19 cellular contexts compared by ENCODE assay signal in the genomic region with DNA sequence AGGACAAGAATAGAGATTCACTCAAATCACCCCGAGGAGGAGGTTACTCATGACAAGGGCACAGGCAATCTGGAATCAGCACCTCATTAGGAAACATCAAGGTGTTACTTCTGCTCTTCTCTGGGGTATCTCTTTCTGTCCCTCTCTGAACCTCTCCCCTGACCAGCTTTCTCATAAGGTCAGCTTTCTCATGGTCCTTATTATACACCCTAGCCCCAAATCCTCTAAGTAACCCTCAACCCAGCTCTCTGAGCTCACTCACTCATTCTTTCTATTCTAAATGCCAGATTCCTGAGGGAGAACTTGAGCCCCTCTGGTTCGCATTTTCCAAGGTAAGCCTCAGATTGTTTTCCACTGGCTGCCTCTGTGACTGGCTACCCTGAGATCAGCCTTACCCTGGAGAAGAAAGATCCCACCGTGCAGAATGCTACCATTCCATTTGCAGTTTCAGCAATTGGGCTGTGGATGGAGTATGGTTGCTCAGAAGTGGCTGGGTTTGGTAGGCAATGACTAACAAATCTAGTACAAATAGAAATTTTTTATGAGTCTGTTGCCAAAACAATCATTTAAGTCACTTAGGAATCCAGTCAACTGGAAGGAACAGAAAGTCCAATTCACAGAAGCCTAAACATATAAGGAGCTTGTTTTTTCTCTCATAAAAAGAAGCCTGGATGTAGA. TPM values are rescaled to one million over a fixed set of nuclear protein-coding genes. Genes with fewer than 3 reads are reported as not detected.
DNase-seq lines count a peak whose midpoint lies in the region; ATAC-seq, FAIRE-seq and TF ChIP-seq lines count a peak whose summit lies in the region.
"Had no signal": no experiment of that assay in that cellular context is flagged by ENCODE, and none has a peak within 500 bp of the region (broad histone marks: within the 10 kb centered on the region; RNA-seq: fewer than 3 reads in every experiment).

No MANE protein-coding gene starts in this region.

- H3K27me3 Mint-ChIP-seq in activated CD8-positive, alpha-beta T cell treated with anti-CD3 and anti-CD28 coated beads for 36 hours, result no peaks in the 10 kb centered on the region
- peaks cover 3% of the 10 kb centered on the region for H3K27me3 Mint-ChIP-seq in activated CD8-positive, alpha-beta T cell treated with anti-CD3 and anti-CD28 coated beads, Interleukin-2, amount 10 ng/mL, durations not matched to agents 7 days and 5 days (ENCODE audit: low read depth)
- no peaks in the 10 kb centered on the region for H3K27me3 Mint-ChIP-seq in activated naive CD8-positive, alpha-beta T cell treated with anti-CD3 and anti-CD28 coated beads, Interleukin-2, amount 50 U/mL, for 24 hours
- H3K27me3 Mint-ChIP-seq in stimulated activated naive CD8-positive, alpha-beta T cell treated with anti-CD3 and anti-CD28 coated beads, Interleukin-15, Interleukin-2, amounts not matched to agents 100 ng/mL and 50 ng/mL, for 24 hours, result no peaks in the 10 kb centered on the region

- H3K36me3 ChIP-seq in pancreas, result no peaks in the 10 kb centered on the region

- H3K4me1 Mint-ChIP-seq in activated CD8-positive, alpha-beta T cell treated with anti-CD3 and anti-CD28 coated beads for 36 hours (ENCODE audit: low read depth), result peaks cover 11% of the 10 kb centered on the region
- H3K4me1 Mint-ChIP-seq in activated CD8-positive, alpha-beta T cell treated with anti-CD3 and anti-CD28 coated beads, Interleukin-2, amount 10 ng/mL, durations not matched to agents 7 days and 5 days (ENCODE audit: low read depth), result peaks cover 9% of the 10 kb centered on the region
- H3K4me1 Mint-ChIP-seq in activated naive CD8-positive, alpha-beta T cell treated with anti-CD3 and anti-CD28 coated beads, Interleukin-2, amount 50 U/mL, for 24 hours, result peaks cover 18% of the 10 kb centered on the region
- H3K4me1 Mint-ChIP-seq in stimulated activated naive CD8-positive, alpha-beta T cell treated with anti-CD3 and anti-CD28 coated beads, Interleukin-15, Interleukin-2, amounts not matched to agents 100 ng/mL and 50 ng/mL, for 24 hours (ENCODE audit: low read depth), result peaks cover 17% of the 10 kb centered on the region

- POLR2A ChIA-PET in activated CD8-positive, alpha-beta T cell treated with anti-CD3 and anti-CD28 coated beads for 36 hours (lab: Charles Lee), result no interaction called here
- POLR2A ChIA-PET in activated CD8-positive, alpha-beta T cell treated with anti-CD3 and anti-CD28 coated beads, Interleukin-2, amount 10 ng/mL, durations not matched to agents 7 days and 5 days (lab: Charles Lee), result no interaction called here

- no peak overlapping the region for H3K4me3 Mint-ChIP-seq in activated CD8-positive, alpha-beta T cell treated with anti-CD3 and anti-CD28 coated beads for 36 hours
- H3K4me3 Mint-ChIP-seq in activated CD8-positive, alpha-beta T cell treated with anti-CD3 and anti-CD28 coated beads, Interleukin-2, amount 10 ng/mL, durations not matched to agents 7 days and 5 days, result no peak overlapping the region
- no peak overlapping the region for H3K4me3 Mint-ChIP-seq in activated naive CD8-positive, alpha-beta T cell treated with anti-CD3 and anti-CD28 coated beads, Interleukin-2, amount 50 U/mL, for 24 hours
- no peak overlapping the region for H3K4me3 Mint-ChIP-seq in stimulated activated naive CD8-positive, alpha-beta T cell treated with anti-CD3 and anti-CD28 coated beads, Interleukin-15, Interleukin-2, amounts not matched to agents 100 ng/mL and 50 ng/mL, for 24 hours
- H3K4me3 Mint-ChIP-seq: CD4-positive, CD25-positive, alpha-beta regulatory T cell; HFFc6 had no signal

- H3K9me3 Mint-ChIP-seq in activated CD8-positive, alpha-beta T cell treated with anti-CD3 and anti-CD28 coated beads for 36 hours, result no peaks in the 10 kb centered on the region
- H3K9me3 Mint-ChIP-seq in activated CD8-positive, alpha-beta T cell treated with anti-CD3 and anti-CD28 coated beads, Interleukin-2, amount 10 ng/mL, durations not matched to agents 7 days and 5 days (ENCODE audit: insufficient read depth), result peaks cover 5% of the 10 kb centered on the region
- H3K9me3 Mint-ChIP-seq in activated naive CD8-positive, alpha-beta T cell treated with anti-CD3 and anti-CD28 coated beads, Interleukin-2, amount 50 U/mL, for 24 hours, result peaks cover 4% of the 10 kb centered on the region
- H3K9me3 Mint-ChIP-seq in stimulated activated naive CD8-positive, alpha-beta T cell treated with anti-CD3 and anti-CD28 coated beads, Interleukin-15, Interleukin-2, amounts not matched to agents 100 ng/mL and 50 ng/mL, for 24 hours, result peaks cover 4% of the 10 kb centered on the region

- H3K27me3 ChIP-seq in pancreas, result no peaks in the 10 kb centered on the region

- H3K36me3 Mint-ChIP-seq in activated CD8-positive, alpha-beta T cell treated with anti-CD3 and anti-CD28 coated beads for 36 hours (ENCODE audit: low read depth), result no peaks in the 10 kb centered on the region
- H3K36me3 Mint-ChIP-seq in activated CD8-positive, alpha-beta T cell treated with anti-CD3 and anti-CD28 coated beads, Interleukin-2, amount 10 ng/mL, durations not matched to agents 7 days and 5 days (ENCODE audit: low read depth), result peaks cover 8% of the 10 kb centered on the region
- peaks cover 1% of the 10 kb centered on the region for H3K36me3 Mint-ChIP-seq in activated naive CD8-positive, alpha-beta T cell treated with anti-CD3 and anti-CD28 coated beads, Interleukin-2, amount 50 U/mL, for 24 hours (ENCODE audit: low read depth)
- no peaks in the 10 kb centered on the region for H3K36me3 Mint-ChIP-seq in stimulated activated naive CD8-positive, alpha-beta T cell treated with anti-CD3 and anti-CD28 coated beads, Interleukin-15, Interleukin-2, amounts not matched to agents 100 ng/mL and 50 ng/mL, for 24 hours (ENCODE audit: low read depth)

- ATAC-seq in activated CD8-positive, alpha-beta T cell treated with anti-CD3 and anti-CD28 coated beads for 36 hours, result peak; percentile 13
- no peak for ATAC-seq in activated CD8-positive, alpha-beta T cell treated with anti-CD3 and anti-CD28 coated beads, Interleukin-2, amount 10 ng/mL, durations not matched to agents 7 days and 5 days
- ATAC-seq in activated naive CD8-positive, alpha-beta T cell treated with anti-CD3 and anti-CD28 coated beads, Interleukin-2, amount 50 U/mL, for 24 hours, result peak; percentile 38
- ATAC-seq in pancreas (no peak), HG02970 (IDR thresholded peaks at IDR 0.05; ENCODE audit: low FRiP score, unreplicated experiment) (no peak)

- no peak overlapping the region for H3K27ac ChIP-seq in pancreas

- FAIRE-seq in pancreas (lab: Jason Lieb, UNC), result no peak

- DNase-seq in activated CD8-positive, alpha-beta T cell treated with anti-CD3 and anti-CD28 coated beads for 36 hours, result no peak
- DNase-seq in activated CD8-positive, alpha-beta T cell treated with anti-CD3 and anti-CD28 coated beads, Interleukin-2, amount 10 ng/mL, durations not matched to agents 7 days and 5 days, result no peak
- DNase-seq in Daoy (ENCODE audit: low read depth) (peak; percentile 33), pancreas (no peak), NCI-H774 (lab: John Stamatoyannopoulos, UW) (no peak)
- DNase-seq in activated naive CD8-positive, alpha-beta T cell treated with anti-CD3 and anti-CD28 coated beads, Interleukin-2, amount 50 U/mL, for 24 hours, result no peak
- DNase-seq: CD4-positive, CD25-positive, alpha-beta regulatory T cell; HFFc6; KG1; NCI-H1092; NCI-H1694; NCI-H446; NCI-H748 treated with DMSO at 0.1 percent for 48 hours; SHP77 treated with DMSO at 0.1 percent for 48 hours had no signal

- CTCF ChIA-PET in activated CD8-positive, alpha-beta T cell treated with anti-CD3 and anti-CD28 coated beads for 36 hours (lab: Charles Lee), result interaction anchor here (0.9 kb wide), 1 partner anchor 55 kb away, joined by 3 read pairs; no protein-coding TSS in a partner anchor
- CTCF ChIA-PET in activated CD8-positive, alpha-beta T cell treated with anti-CD3 and anti-CD28 coated beads, Interleukin-2, amount 10 ng/mL, durations not matched to agents 7 days and 5 days (lab: Charles Lee), result interaction anchor here (0.6 kb wide), 1 partner anchor 37 kb away, joined by 3 read pairs; no protein-coding TSS in a partner anchor

- no peak overlapping the region for H3K27ac Mint-ChIP-seq in activated CD8-positive, alpha-beta T cell treated with anti-CD3 and anti-CD28 coated beads for 36 hours
- H3K27ac Mint-ChIP-seq in activated CD8-positive, alpha-beta T cell treated with anti-CD3 and anti-CD28 coated beads, Interleukin-2, amount 10 ng/mL, durations not matched to agents 7 days and 5 days, result no peak overlapping the region
- peak overlapping the region; percentile 2 for H3K27ac Mint-ChIP-seq in activated naive CD8-positive, alpha-beta T cell treated with anti-CD3 and anti-CD28 coated beads, Interleukin-2, amount 50 U/mL, for 24 hours
- H3K27ac Mint-ChIP-seq in stimulated activated naive CD8-positive, alpha-beta T cell treated with anti-CD3 and anti-CD28 coated beads, Interleukin-15, Interleukin-2, amounts not matched to agents 100 ng/mL and 50 ng/mL, for 24 hours, result peak overlapping the region; percentile 16
- H3K27ac Mint-ChIP-seq: CD4-positive, CD25-positive, alpha-beta regulatory T cell; HFFc6 had no signal

- no peak overlapping the region for H3K4me3 ChIP-seq in pancreas

- intact Hi-C loops in activated CD8-positive, alpha-beta T cell treated with anti-CD3 and anti-CD28 coated beads for 36 hours (cut with micrococcal nuclease), result no loop called here
- intact Hi-C loops in pancreas (cut with DNase I), result no loop called here

- WGBS in pancreas, 2 donors, result 48 to 71% methylated on average over 3 of the region's 3 CpGs

- H3K9me3 ChIP-seq in pancreas, result no peaks in the 10 kb centered on the region

- TF ChIP-seq CTCF in activated CD8-positive, alpha-beta T cell treated with anti-CD3 and anti-CD28 coated beads for 36 hours (IDR thresholded peaks at IDR 0.05), result no peak
- TF ChIP-seq CTCF in pancreas (IDR thresholded peaks at IDR 0.05), result no peak

- H3K4me1 ChIP-seq in pancreas, result no peaks in the 10 kb centered on the region

RNA-seq across cellular contexts. Expression of a gene that starts 9.0 kb away (rescaled TPM):
- 1 to 10 TPM in 1 of 2 experiments, under 1 TPM in 1; 0.83 to 1.2 TPM for total RNA-seq in activated CD8-positive, alpha-beta T cell treated with anti-CD3 and anti-CD28 coated beads for 36 hours
- total RNA-seq in activated CD8-positive, alpha-beta T cell treated with anti-CD3 and anti-CD28 coated beads, Interleukin-2, amount 10 ng/mL, durations not matched to agents 7 days and 5 days, result 1 to 10 TPM; 2.7 to 4.0 TPM
- not detected in 2 replicates for total RNA-seq in Daoy (2014; rRNA removed; shearing (Covaris generic))
- total RNA-seq in pancreas, result under 1 TPM in 1 of 6 donors, not detected in 5; 0.50 TPM
- polyA plus RNA-seq in pancreas, result not detected
- total RNA-seq: A673, H4, HFFc6, MCF 10A had no signal

Comparison
In these comparisons a context has a peak if more than half of its experiments do, and no peak if none do; other contexts are left out.
1. ATAC-seq: peak in activated CD8-positive, alpha-beta T cell treated with anti-CD3 and anti-CD28 coated beads for 36 hours (single experiment) and activated naive CD8-positive, alpha-beta T cell treated with anti-CD3 and anti-CD28 coated beads, Interleukin-2, amount 50 U/mL, for 24 hours (single experiment); none in activated CD8-positive, alpha-beta T cell treated with anti-CD3 and anti-CD28 coated beads, Interleukin-2, amount 10 ng/mL, durations not matched to agents 7 days and 5 days (single experiment), pancreas (0 of 4) and HG02970 (single experiment).
2. H3K27ac Mint-ChIP-seq: peak in activated naive CD8-positive, alpha-beta T cell treated with anti-CD3 and anti-CD28 coated beads, Interleukin-2, amount 50 U/mL, for 24 hours (single experiment) and stimulated activated naive CD8-positive, alpha-beta T cell treated with anti-CD3 and anti-CD28 coated beads, Interleukin-15, Interleukin-2, amounts not matched to agents 100 ng/mL and 50 ng/mL, for 24 hours (single experiment); none in activated CD8-positive, alpha-beta T cell treated with anti-CD3 and anti-CD28 coated beads for 36 hours (single experiment) and activated CD8-positive, alpha-beta T cell treated with anti-CD3 and anti-CD28 coated beads, Interleukin-2, amount 10 ng/mL, durations not matched to agents 7 days and 5 days (single experiment).